8 cellular contexts compared by ENCODE assay signal in the genomic region with DNA sequence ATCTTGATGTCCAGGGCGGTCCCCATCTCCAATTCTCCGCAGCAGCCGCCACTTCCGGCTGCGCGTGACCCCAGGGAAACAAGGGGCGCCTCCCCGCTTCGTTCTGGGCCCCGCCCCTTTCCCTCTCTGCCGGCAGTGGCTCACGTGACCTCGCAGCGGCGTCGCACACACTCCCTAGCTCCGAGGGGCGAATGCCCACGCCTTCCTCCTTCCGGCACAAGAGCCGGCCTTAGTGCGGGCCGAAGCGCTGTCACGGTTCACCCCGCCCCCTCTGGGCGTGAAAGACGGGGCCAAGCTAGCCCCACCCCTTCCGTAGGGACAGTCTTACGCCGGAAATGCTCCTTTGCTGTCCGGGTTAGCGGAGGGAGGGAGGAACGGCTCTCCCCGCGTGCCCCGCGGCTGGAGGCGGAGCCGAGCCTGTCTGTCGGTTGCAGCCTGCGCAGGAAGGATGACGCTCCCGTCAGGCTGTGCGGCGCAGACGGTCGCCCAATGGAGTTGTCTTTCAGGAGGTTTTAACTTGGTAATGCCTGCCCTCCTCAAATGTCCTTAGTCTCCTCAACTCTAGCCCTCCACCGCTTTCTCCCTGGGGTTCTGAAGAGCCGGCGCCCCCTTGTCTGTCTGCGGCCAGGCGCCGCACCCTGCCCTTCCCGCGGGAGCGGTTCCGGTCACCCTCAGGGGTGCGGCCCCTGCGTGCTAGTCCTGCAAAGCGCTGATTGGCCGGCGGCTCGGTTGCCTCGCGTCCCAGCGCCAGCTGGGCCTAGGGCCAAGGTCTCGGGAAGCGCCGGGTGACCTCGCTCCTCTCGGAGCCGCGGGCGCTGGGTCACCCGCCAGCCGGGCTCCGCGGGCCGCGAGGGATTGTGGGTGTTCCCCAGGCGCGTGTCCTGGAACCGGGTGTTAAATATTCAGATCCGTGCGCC. TPM values are rescaled to one million over a fixed set of nuclear protein-coding genes. Genes with fewer than 3 reads are reported as not detected.
DNase-seq lines count a peak whose midpoint lies in the region; ATAC-seq and TF ChIP-seq lines count a peak whose summit lies in the region.

A gene (minus strand): TSS at position 66 of the 917 bp plus-strand sequence. CDS start 40 bp downstream, at position 26.

- intact Hi-C loops in head of caudate nucleus (cut with DNase I): loop anchor here (1.0 to 10.0 kb wide), 5 partner anchors 47 to 295 kb away; a partner anchor contains a TSS

- H4K20me1 ChIP-seq in SU-DHL-6 (ENCODE audit: low read depth, low read length): no peaks in the 10 kb centered on the region; the same call in 1 of the 2 replicates

- H3K36me3 Mint-ChIP-seq in activated naive CD8-positive, alpha-beta T cell treated with anti-CD3 and anti-CD28 coated beads, Interleukin-2, amount 10 ng/mL, durations not matched to agents 7 days and 5 days: peaks cover 24% of the 10 kb centered on the region
- peaks cover 5% of the 10 kb centered on the region for H3K36me3 Mint-ChIP-seq in osteocyte (ENCODE audit: unreplicated experiment)

- H3K9me3 ChIP-seq in SU-DHL-6 (ENCODE audit: insufficient read depth, low read length): no peaks in the 10 kb centered on the region
- no peaks in the 10 kb centered on the region for H3K9me3 ChIP-seq in thymus (ENCODE audit: control insufficient read depth)

- peak within 1 kb of the TSS; percentile 79 for H3K4me2 ChIP-seq in SU-DHL-6 (ENCODE audit: low read depth, low read length, poor library complexity, severe bottlenecking)

- H3F3A ChIP-seq in SU-DHL-6 (ENCODE audit: insufficient read depth): peaks cover 10% of the 10 kb centered on the region

- no peaks in the 10 kb centered on the region for H3K27me3 Mint-ChIP-seq in activated naive CD8-positive, alpha-beta T cell treated with anti-CD3 and anti-CD28 coated beads, Interleukin-2, amount 10 ng/mL, durations not matched to agents 7 days and 5 days
- H3K27me3 Mint-ChIP-seq in osteocyte (ENCODE audit: unreplicated experiment): no peaks in the 10 kb centered on the region

- peak within 1 kb of the TSS; percentile 94 for H3K9ac ChIP-seq in SU-DHL-6 (ENCODE audit: low read length)

- H3K4me1 ChIP-seq in thymus (ENCODE audit: control insufficient read depth, insufficient read depth, low read length): peaks cover 7% of the 10 kb centered on the region

- H3K4me1 Mint-ChIP-seq in activated naive CD8-positive, alpha-beta T cell treated with anti-CD3 and anti-CD28 coated beads, Interleukin-2, amount 10 ng/mL, durations not matched to agents 7 days and 5 days: peaks cover 36% of the 10 kb centered on the region
- H3K4me1 Mint-ChIP-seq in osteocyte (ENCODE audit: unreplicated experiment): peaks cover 26% of the 10 kb centered on the region

- peak within 1 kb of the TSS; percentile 84 for H2AFZ ChIP-seq in SU-DHL-6 (ENCODE audit: low read depth, low read length, severe bottlenecking)

- peak; percentile 87 for ATAC-seq in HG02678 (IDR thresholded peaks at IDR 0.05; ENCODE audit: unreplicated experiment)
- peak; percentile 91 for ATAC-seq in activated naive CD8-positive, alpha-beta T cell treated with anti-CD3 and anti-CD28 coated beads, Interleukin-2, amount 10 ng/mL, durations not matched to agents 7 days and 5 days (ENCODE audit: low read depth)

- no peaks in the 10 kb centered on the region for H3K9me2 ChIP-seq in SU-DHL-6 (replicated peaks; ENCODE audit: insufficient read depth, low read length)

- H3K27ac ChIP-seq in SU-DHL-6 (ENCODE audit: low read depth, low read length) (peak within 1 kb of the TSS; percentile 89), thymus (ENCODE audit: low read depth) (peak within 1 kb of the TSS; percentile 99)

- WGBS in thymus: under 1% methylated on average over 86 of the region's 86 CpGs

- H3K4me3 ChIP-seq in SU-DHL-6 (ENCODE audit: insufficient read depth, low read length, poor library complexity, severe bottlenecking) (peak within 1 kb of the TSS; percentile 87), thymus (ENCODE audit: low read length) (peak within 1 kb of the TSS; percentile 84)

- peaks cover 42% of the 10 kb centered on the region for H3K79me2 ChIP-seq in SU-DHL-6 (ENCODE audit: insufficient read depth, low read length)

- H3K36me3 ChIP-seq in SU-DHL-6 (ENCODE audit: low read length) (no peaks in the 10 kb centered on the region), thymus (ENCODE audit: control insufficient read depth, insufficient read depth) (peaks cover 4% of the 10 kb centered on the region)

- no peaks in the 10 kb centered on the region for H3K9me3 Mint-ChIP-seq in activated naive CD8-positive, alpha-beta T cell treated with anti-CD3 and anti-CD28 coated beads, Interleukin-2, amount 10 ng/mL, durations not matched to agents 7 days and 5 days
- no peaks in the 10 kb centered on the region for H3K9me3 Mint-ChIP-seq in osteocyte (ENCODE audit: unreplicated experiment)

- peak; percentile 96 for DNase-seq in NCI-H128 (lab: John Stamatoyannopoulos, UW; ENCODE audit: unreplicated experiment)
- DNase-seq in activated naive CD8-positive, alpha-beta T cell treated with anti-CD3 and anti-CD28 coated beads, Interleukin-2, amount 10 ng/mL, durations not matched to agents 7 days and 5 days: peak; percentile 97
- DNase-seq in head of caudate nucleus: peak; percentile 96 to 99 (median 98)
- peak; percentile 100 for DNase-seq in osteocyte (ENCODE audit: extremely low spot score, unreplicated experiment)

- TF ChIP-seq CTCF in SU-DHL-6 (IDR thresholded peaks at IDR 0.05; ENCODE audit: insufficient read depth, low read length, poor library complexity, severe bottlenecking) (no peak), osteocyte (IDR thresholded peaks at IDR 0.05) (no peak)

- peak within 1 kb of the TSS; percentile 98 for H3K27ac Mint-ChIP-seq in activated naive CD8-positive, alpha-beta T cell treated with anti-CD3 and anti-CD28 coated beads, Interleukin-2, amount 10 ng/mL, durations not matched to agents 7 days and 5 days
- H3K27ac Mint-ChIP-seq in osteocyte (ENCODE audit: unreplicated experiment): peak within 1 kb of the TSS; percentile 99

- POLR2A ChIA-PET in activated naive CD8-positive, alpha-beta T cell treated with anti-CD3 and anti-CD28 coated beads, Interleukin-2, amount 10 ng/mL, durations not matched to agents 7 days and 5 days (lab: Charles Lee): interaction anchor here (0.8 to 4.7 kb wide), 12 partner anchors 11 to 1208 kb away, joined by 3 to 82 read pairs (median 20); a partner anchor contains a TSS

- H3K4me3 Mint-ChIP-seq in activated naive CD8-positive, alpha-beta T cell treated with anti-CD3 and anti-CD28 coated beads, Interleukin-2, amount 10 ng/mL, durations not matched to agents 7 days and 5 days: peak within 1 kb of the TSS; percentile 98
- peak within 1 kb of the TSS; percentile 93 for H3K4me3 Mint-ChIP-seq in osteocyte (ENCODE audit: unreplicated experiment)

- TF ChIP-seq POLR2A in GM10847 (IDR thresholded peaks at IDR 0.05; ENCODE audit: extremely low read depth, insufficient read length): peak; percentile 57

- H3K27me3 ChIP-seq in SU-DHL-6 (ENCODE audit: low read length): no peaks in the 10 kb centered on the region
- H3K27me3 ChIP-seq in thymus (ENCODE audit: control insufficient read depth, insufficient read depth): no peaks in the 10 kb centered on the region

RNA-seq across cellular contexts. Expression of the gene that starts here (rescaled TPM):
- total RNA-seq in activated naive CD8-positive, alpha-beta T cell treated with anti-CD3 and anti-CD28 coated beads, Interleukin-2, amount 10 ng/mL, durations not matched to agents 7 days and 5 days: 10 to 100 TPM; 94.0 to 97.3 TPM
- total RNA-seq in osteocyte: 50.0 and 51.6 TPM in 2 replicates
- polyA plus RNA-seq in thymus: 29.4 TPM

Comparison
In these comparisons a context has a peak if more than half of its experiments do, and no peak if none do; other contexts are left out.
1. Peak in every context shown above with its lines: DNase-seq, ATAC-seq, H3K4me3 ChIP-seq and H3K27ac ChIP-seq.